11 cellular contexts compared by ENCODE assay signal in the genomic region with DNA sequence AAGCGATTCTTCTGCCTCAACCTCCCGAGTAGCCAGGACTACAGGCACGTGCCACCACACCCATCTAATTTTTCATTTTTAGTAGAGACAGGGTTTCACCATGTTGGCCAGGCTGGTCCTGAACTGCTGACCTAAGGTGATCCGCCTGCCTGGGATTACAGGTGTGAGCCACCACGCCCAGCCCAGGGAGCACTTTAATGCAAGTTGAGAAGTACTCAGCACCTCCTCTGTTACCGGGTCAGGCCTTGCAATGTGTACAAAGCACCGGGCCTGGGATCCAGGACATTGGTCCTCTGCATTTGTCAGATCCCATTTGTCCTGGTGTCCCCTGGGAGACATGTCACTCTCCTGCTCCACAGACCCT.
DNase-seq lines count a peak whose midpoint lies in the region; ATAC-seq, FAIRE-seq and TF ChIP-seq lines count a peak whose summit lies in the region.
"Had no signal": no experiment of that assay in that cellular context is flagged by ENCODE, and none has a peak within 500 bp of the region (broad histone marks: within the 10 kb centered on the region; RNA-seq: fewer than 3 reads in every experiment).

No MANE protein-coding gene starts in this region.

- peaks cover 81% of the 10 kb centered on the region for H3K4me1 Mint-ChIP-seq in activated CD4-positive, alpha-beta memory T cell treated with anti-CD3 and anti-CD28 coated beads for 36 hours (ENCODE audit: low read depth)
- peaks cover 54 to 84% of the 10 kb centered on the region in 2 donors for H3K4me1 Mint-ChIP-seq in stimulated activated naive B cell treated with anti-CD40 and anti-IgM and Interleukin-4, amounts not matched to agents 10 μg/mL and 1 μg/mL and 100 μg/mL, for 72 hours

- H3K4me3 Mint-ChIP-seq in activated CD4-positive, alpha-beta memory T cell treated with anti-CD3 and anti-CD28 coated beads for 36 hours = no peak overlapping the region
- H3K4me3 Mint-ChIP-seq in stimulated activated naive B cell treated with anti-CD40 and anti-IgM and Interleukin-4, amounts not matched to agents 10 μg/mL and 1 μg/mL and 100 μg/mL, for 72 hours = peak overlapping the region in 1 of 2 donors; percentile 7
- H3K4me3 Mint-ChIP-seq: activated naive CD4-positive, alpha-beta T cell treated with anti-CD3 and anti-CD28 coated beads, Interleukin-2, amount 50 U/mL, for 24 hours; effector memory CD8-positive, alpha-beta T cell had no signal

- CTCF ChIA-PET in activated CD4-positive, alpha-beta memory T cell treated with anti-CD3 and anti-CD28 coated beads for 36 hours (lab: Charles Lee) = no interaction called here
- CTCF ChIA-PET in HepG2 (lab: Yijun Ruan, JAX; ENCODE audit: low intra/inter-chr PET ratio, low total read pairs) = no interaction called here

- POLR2A ChIA-PET in activated CD4-positive, alpha-beta memory T cell treated with anti-CD3 and anti-CD28 coated beads for 36 hours (lab: Charles Lee) = no interaction called here
- POLR2A ChIA-PET in HepG2 (lab: Yijun Ruan, JAX) = interaction anchor here (2.8 to 3.2 kb wide), 2 partner anchors 89 to 99 kb away, joined by 14 to 40 read pairs; no protein-coding TSS in a partner anchor

- H3K9ac ChIP-seq in HUES6 (ENCODE audit: low read length) = no peak overlapping the region
- H3K9ac ChIP-seq in HepG2 (ENCODE audit: insufficient read depth, low read depth, low read length) = peak overlapping the region; percentile 35; the same call in 1 of the 2 replicates

- H4K20me1 ChIP-seq in HepG2 (ENCODE audit: insufficient read depth, low read length) = no peaks in the 10 kb centered on the region

- H3K27me3 ChIP-seq in HUES6 (ENCODE audit: control insufficient read depth, insufficient read depth, low read length) = no peaks in the 10 kb centered on the region
- H3K27me3 ChIP-seq in HepG2 (ENCODE audit: control insufficient read depth in 1 of 2, insufficient read depth in 2 of 2, low read length in 2 of 2) = no peaks in the 10 kb centered on the region

- H3K4me3 ChIP-seq in HUES6 (ENCODE audit: low read depth, low read length) (no peak overlapping the region), HepG2 (replicated peaks in 1 of 3; ENCODE audit: insufficient read depth in 1 of 3, low read depth in 2 of 3, low read length in 3 of 3) (no peak overlapping the region)

- no peak for TF ChIP-seq POLR2A in HepG2 (IDR thresholded peaks at IDR 0.05; ENCODE audit: insufficient read depth in 1 of 2, low read depth in 2 of 2, low read length in 2 of 2)

- no peak overlapping the region for H2AFZ ChIP-seq in HepG2 (ENCODE audit: low read length)

- no peak for FAIRE-seq in HepG2 (lab: Jason Lieb, UNC)

- H3K27me3 Mint-ChIP-seq in activated CD4-positive, alpha-beta memory T cell treated with anti-CD3 and anti-CD28 coated beads for 36 hours = no peaks in the 10 kb centered on the region
- no peaks in the 10 kb centered on the region for H3K27me3 Mint-ChIP-seq in stimulated activated naive B cell treated with anti-CD40 and anti-IgM and Interleukin-4, amounts not matched to agents 10 μg/mL and 1 μg/mL and 100 μg/mL, for 72 hours
- H3K27me3 Mint-ChIP-seq: activated naive CD4-positive, alpha-beta T cell treated with anti-CD3 and anti-CD28 coated beads, Interleukin-2, amount 50 U/mL, for 24 hours; effector memory CD8-positive, alpha-beta T cell had no signal

- H3K9me3 Mint-ChIP-seq in activated CD4-positive, alpha-beta memory T cell treated with anti-CD3 and anti-CD28 coated beads for 36 hours = no peaks in the 10 kb centered on the region
- H3K9me3 Mint-ChIP-seq in stimulated activated naive B cell treated with anti-CD40 and anti-IgM and Interleukin-4, amounts not matched to agents 10 μg/mL and 1 μg/mL and 100 μg/mL, for 72 hours = no peaks in the 10 kb centered on the region
- H3K9me3 Mint-ChIP-seq: activated naive CD4-positive, alpha-beta T cell treated with anti-CD3 and anti-CD28 coated beads, Interleukin-2, amount 50 U/mL, for 24 hours; effector memory CD8-positive, alpha-beta T cell had no signal

- H3K4me2 ChIP-seq in HepG2 (ENCODE audit: low read depth, low read length) = no peak overlapping the region

- BruUV-seq in HepG2 (replicated peaks; lab: Mats Ljungman, UMichigan) = no TSS peak

- H3K79me2 ChIP-seq in HepG2 (ENCODE audit: insufficient read depth, low read length) = no peaks in the 10 kb centered on the region

- no peak for TF ChIP-seq CTCF in HepG2 (CRISPR knock-in tag; IDR thresholded peaks at IDR 0.05)

- DNase-seq in activated CD4-positive, alpha-beta memory T cell treated with anti-CD3 and anti-CD28 coated beads for 36 hours = no peak
- DNase-seq in HepG2 (ENCODE audit: low spot score) (no peak), NCI-H524 treated with DMSO at 0.1 percent for 48 hours (lab: John Stamatoyannopoulos, UW) (no peak)
- no peak for DNase-seq in stimulated activated naive B cell treated with anti-CD40 and anti-IgM and Interleukin-4, amounts not matched to agents 10 μg/mL and 1 μg/mL and 100 μg/mL, for 72 hours
- DNase-seq in activated CD8-positive, alpha-beta memory T cell treated with anti-CD3 and anti-CD28 coated beads, Interleukin-2, amount 50 U/mL, for 4 hours = no peak
- DNase-seq in effector CD4-positive, alpha-beta T cell = no peak
- DNase-seq: effector memory CD8-positive, alpha-beta T cell; NCI-H2227 treated with DMSO at 0.1 percent for 48 hours had no signal

- H3K36me3 ChIP-seq in HUES6 (ENCODE audit: control insufficient read depth, insufficient read depth, low read length) (no peaks in the 10 kb centered on the region), HepG2 (replicated peaks in 1 of 2; ENCODE audit: control insufficient read depth in 1 of 2, insufficient read depth in 2 of 2, low read length in 2 of 2) (no peaks in the 10 kb centered on the region)

- TF ChIP-seq EP300 in HepG2 (IDR thresholded peaks at IDR 0.05; ENCODE audit: low read depth in 2 of 2, low read length in 2 of 2) = no peak
- TF ChIP-seq EP300 in HepG2 (CRISPR knock-in tag; IDR thresholded peaks at IDR 0.05; ENCODE audit: borderline replicate concordance) = no peak

- TF ChIP-seq RAD21 in HepG2 (CRISPR knock-in tag; IDR thresholded peaks at IDR 0.05) = no peak

- intact Hi-C loops in activated CD4-positive, alpha-beta memory T cell treated with anti-CD3 and anti-CD28 coated beads for 36 hours (cut with micrococcal nuclease) = no loop called here
- intact Hi-C loops in HepG2 (cut with micrococcal nuclease; ENCODE audit: unreplicated experiment) = no loop called here

- H3K27ac Mint-ChIP-seq in activated CD4-positive, alpha-beta memory T cell treated with anti-CD3 and anti-CD28 coated beads for 36 hours = peak overlapping the region; percentile 85
- H3K27ac Mint-ChIP-seq in stimulated activated naive B cell treated with anti-CD40 and anti-IgM and Interleukin-4, amounts not matched to agents 10 μg/mL and 1 μg/mL and 100 μg/mL, for 72 hours = peak overlapping the region; percentile 85
- H3K27ac Mint-ChIP-seq: activated naive CD4-positive, alpha-beta T cell treated with anti-CD3 and anti-CD28 coated beads, Interleukin-2, amount 50 U/mL, for 24 hours; effector memory CD8-positive, alpha-beta T cell had no signal

- H3K4me1 ChIP-seq in HUES6 (ENCODE audit: control insufficient read depth, insufficient read depth, low read length) (peaks cover 30% of the 10 kb centered on the region), HepG2 (ENCODE audit: insufficient read depth, low read length) (peaks cover 99% of the 10 kb centered on the region)

- H3K27ac ChIP-seq in HUES6 (ENCODE audit: low read depth, low read length) (0 out of 2 replicates have a peak overlapping the region, but pooled peaks have one; percentile 26), HepG2 (ENCODE audit: extremely low read length, insufficient read depth, low read length) (peak overlapping the region; percentile 95)

- in situ Hi-C loops in HepG2 (cut with HindIII; ENCODE audit: extremely low pct_ligation_motif_present, low pct_unique_long_range_greater_than_20kb) = no loop called here

- ATAC-seq in HepG2 = no peak
- ATAC-seq in stimulated activated naive B cell treated with anti-CD40 and anti-IgM and Interleukin-4, amounts not matched to agents 10 μg/mL and 1 μg/mL and 100 μg/mL, for 72 hours (replicated peaks) = no peak
- ATAC-seq: activated CD4-positive, CD25-positive, alpha-beta regulatory T cell treated with anti-CD3 and anti-CD28 coated beads, Interleukin-2, amount 50 U/mL, for 24 hours; effector memory CD8-positive, alpha-beta T cell had no signal

- H3K36me3 Mint-ChIP-seq in activated CD4-positive, alpha-beta memory T cell treated with anti-CD3 and anti-CD28 coated beads for 36 hours = peaks cover 3% of the 10 kb centered on the region
- H3K36me3 Mint-ChIP-seq in stimulated activated naive B cell treated with anti-CD40 and anti-IgM and Interleukin-4, amounts not matched to agents 10 μg/mL and 1 μg/mL and 100 μg/mL, for 72 hours = peaks cover 0 to 7% of the 10 kb centered on the region in 2 donors
- H3K36me3 Mint-ChIP-seq: activated naive CD4-positive, alpha-beta T cell treated with anti-CD3 and anti-CD28 coated beads, Interleukin-2, amount 50 U/mL, for 24 hours had no signal

- 100% methylated on average over 5 of the region's 7 CpGs for WGBS in HepG2 (ENCODE audit: low lambda C conversion rate)

- no peaks in the 10 kb centered on the region for H3K9me3 ChIP-seq in HUES6 (ENCODE audit: control insufficient read depth, insufficient read depth, low read depth, low read length)
- H3K9me3 ChIP-seq in HepG2 (ENCODE audit: low read length) = no peaks in the 10 kb centered on the region
